1 cellular context compared by ENCODE assay signal in genomic region chr19:6740589-6741348, GRCh38.
TF ChIP-seq lines count a peak whose summit lies in the region.

No MANE protein-coding gene starts in this region.

TF ChIP-seq in WTC11, 78 proteins besides CTCF, POLR2A, EP300 and RAD21 (continued from another document):
- TF ChIP-seq AR (CRISPR knock-in tag; IDR thresholded peaks at IDR 0.05), result no peak
